In the genomic region with DNA sequence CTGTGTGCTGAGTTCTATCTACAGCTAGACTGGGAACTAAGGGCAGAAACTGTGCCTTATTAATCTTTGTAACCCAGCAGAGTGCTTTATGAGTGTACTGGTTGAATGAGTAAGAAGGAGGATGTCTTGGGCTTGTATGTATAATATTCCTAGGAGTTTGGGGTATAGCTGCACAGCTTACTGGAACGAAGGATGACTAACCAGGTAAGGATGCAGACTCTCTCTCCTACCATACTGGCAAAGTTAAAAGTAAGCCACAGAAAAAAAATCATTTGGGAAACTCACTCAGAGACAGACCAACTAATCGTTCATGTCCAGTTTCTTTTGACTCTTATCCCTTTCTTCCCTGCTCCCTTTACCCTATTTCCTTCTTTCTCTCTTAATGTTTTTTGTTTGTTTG, we compare ENCODE assay signal across 1 cellular context.
TF ChIP-seq lines count a peak whose summit lies in the region.

No MANE protein-coding gene starts in this region.

TF ChIP-seq in GM23338, 12 proteins besides CTCF, POLR2A, EP300 and RAD21 (continued from another document):
- TF ChIP-seq REST (IDR thresholded peaks at IDR 0.05; ENCODE audit: unreplicated experiment) (no peak), ETS1 (IDR thresholded peaks at IDR 0.05) (no peak), NANOG (IDR thresholded peaks at IDR 0.05; ENCODE audit: borderline replicate concordance) (no peak), STAT1 (IDR thresholded peaks at IDR 0.05; ENCODE audit: unreplicated experiment) (no peak), EZH2 (IDR thresholded peaks at IDR 0.05; ENCODE audit: low read depth, unreplicated experiment) (no peak), POLR2AphosphoS5 (IDR thresholded peaks at IDR 0.05; ENCODE audit: low read depth) (no peak), CREB1 (CRISPR knock-in tag; IDR thresholded peaks at IDR 0.05; ENCODE audit: low read depth) (no peak)
